In genomic region chr5:177134653-177135225, GRCh38 we compare ENCODE assay signal across 8 cellular contexts. TPM values are rescaled to one million over a fixed set of nuclear protein-coding genes. Genes with fewer than 3 reads are reported as not detected.
DNase-seq lines count a peak whose midpoint lies in the region; ATAC-seq and TF ChIP-seq lines count a peak whose summit lies in the region.

No MANE protein-coding gene starts in this region.

- H3K36me3 ChIP-seq in left ventricle myocardium inferior (peaks cover 33% of the 10 kb centered on the region), liver (ENCODE audit: control insufficient read depth in 4 of 4, insufficient read depth in 3 of 4, low read depth in 1 of 4, low read length in 3 of 4) (peaks cover 0 to 11% (median 4%) of the 10 kb centered on the region in 4 donors)

- H3K36me3 Mint-ChIP-seq in activated naive CD8-positive, alpha-beta T cell treated with anti-CD3 and anti-CD28 coated beads for 36 hours = peaks cover 36% of the 10 kb centered on the region
- H3K36me3 Mint-ChIP-seq in type B pancreatic cell = peaks cover 26% of the 10 kb centered on the region

- H3K27ac ChIP-seq in left ventricle myocardium inferior (replicated peaks) (peak overlapping the region; percentile 94), liver (ENCODE audit: low read depth in 1 of 2, low read length in 2 of 2) (peak overlapping the region; percentile 85)

- no peak for TF ChIP-seq RAD21 in liver (IDR thresholded peaks at IDR 0.05)

- peak overlapping the region; percentile 90 for H3K4me3 Mint-ChIP-seq in activated naive CD8-positive, alpha-beta T cell treated with anti-CD3 and anti-CD28 coated beads for 36 hours
- H3K4me3 Mint-ChIP-seq in type B pancreatic cell = peak overlapping the region; percentile 92

- H3K4me1 Mint-ChIP-seq in activated naive CD8-positive, alpha-beta T cell treated with anti-CD3 and anti-CD28 coated beads for 36 hours = peaks cover 31% of the 10 kb centered on the region
- H3K4me1 Mint-ChIP-seq in type B pancreatic cell (ENCODE audit: unreplicated experiment) = peaks cover 24% of the 10 kb centered on the region

- H3K9me3 ChIP-seq in left ventricle myocardium inferior (replicated peaks) (no peaks in the 10 kb centered on the region), liver (ENCODE audit: control insufficient read depth in 4 of 4, low read length in 3 of 4) (no peaks in the 10 kb centered on the region)

- DNase-seq in left ventricle myocardium inferior = no peak
- DNase-seq in cardiac septum (ENCODE audit: low spot score) = no peak
- DNase-seq in activated naive CD8-positive, alpha-beta T cell treated with anti-CD3 and anti-CD28 coated beads for 36 hours = no peak
- DNase-seq in type B pancreatic cell (ENCODE audit: extremely low spot score, unreplicated experiment) = no peak
- no peak for DNase-seq in GM10266 (ENCODE audit: extremely low spot score)
- DNase-seq in stimulated activated CD4-positive, alpha-beta T cell treated with anti-CD3 and anti-CD28 coated beads, Interleukin-4, amount 100 ng/mL, for 24 hours = no peak
- no peak for DNase-seq in left lobe of liver (ENCODE audit: low spot score)

- peak overlapping the region; percentile 74 for H3K4me3 ChIP-seq in left ventricle myocardium inferior
- H3K4me3 ChIP-seq in liver (ENCODE audit: low read depth in 1 of 3, low read length in 3 of 3) = peak overlapping the region; percentile 75 to 97 (median 88)

- ATAC-seq in left lobe of liver = no peak

- no peaks in the 10 kb centered on the region for H3K27me3 Mint-ChIP-seq in activated naive CD8-positive, alpha-beta T cell treated with anti-CD3 and anti-CD28 coated beads for 36 hours
- no peaks in the 10 kb centered on the region for H3K27me3 Mint-ChIP-seq in type B pancreatic cell

- TF ChIP-seq CTCF in left ventricle myocardium inferior (IDR thresholded peaks at IDR 0.05; ENCODE audit: borderline replicate concordance) (no peak), liver (IDR thresholded peaks at IDR 0.05; ENCODE audit: low read depth, low read length, missing input control) (no peak), type B pancreatic cell (conservative IDR thresholded peaks at IDR 0.05) (no peak), GM10266 (IDR thresholded peaks at IDR 0.05; ENCODE audit: control insufficient read depth, insufficient read depth, low read depth, missing control alignments) (no peak)

- intact Hi-C loops in left ventricle myocardium inferior (cut with micrococcal nuclease) = no loop called here
- intact Hi-C loops in cardiac septum (cut with DNase I) = loop anchor here (5.0 kb wide), 2 partner anchors 118 to 168 kb away; partner anchors contain the start of genes PRELID1 and RAB24

- H3K27ac Mint-ChIP-seq in activated naive CD8-positive, alpha-beta T cell treated with anti-CD3 and anti-CD28 coated beads for 36 hours = peak overlapping the region; percentile 90
- H3K27ac Mint-ChIP-seq in type B pancreatic cell = peak overlapping the region; percentile 82

- no peaks in the 10 kb centered on the region for H3K27me3 ChIP-seq in left ventricle myocardium inferior (ENCODE audit: low read depth)
- H3K27me3 ChIP-seq in liver (ENCODE audit: control insufficient read depth in 4 of 4, insufficient read depth in 4 of 4, low read length in 3 of 4) = no peaks in the 10 kb centered on the region

- WGBS in liver = 20% methylated on average over 13 of the region's 13 CpGs

- H3K4me1 ChIP-seq in left ventricle myocardium inferior = peaks cover 69% of the 10 kb centered on the region
- H3K4me1 ChIP-seq in liver (ENCODE audit: control insufficient read depth in 4 of 4, insufficient read depth in 4 of 4, low read length in 3 of 4) = peaks cover 14 to 29% (median 25%) of the 10 kb centered on the region in 4 donors

- H3K9ac ChIP-seq in liver (ENCODE audit: low read depth in 1 of 2, low read length in 2 of 2) = peak overlapping the region; percentile 76 to 81

- no peaks in the 10 kb centered on the region for H3K9me3 Mint-ChIP-seq in activated naive CD8-positive, alpha-beta T cell treated with anti-CD3 and anti-CD28 coated beads for 36 hours
- H3K9me3 Mint-ChIP-seq in type B pancreatic cell = no peaks in the 10 kb centered on the region

TF ChIP-seq in liver, 16 proteins besides CTCF, POLR2A, EP300 and RAD21:
- TF ChIP-seq ATF3 (IDR thresholded peaks at IDR 0.05) (no peak), JUND (IDR thresholded peaks at IDR 0.05) (no peak)

RNA-seq across cellular contexts. Expression of gene NSD1, which starts 1.2 kb away (rescaled TPM):
- total RNA-seq in left ventricle myocardium inferior = 40.8 TPM
- 53.9 TPM for total RNA-seq in cardiac septum
- 10 to 100 TPM; 64.0 to 66.4 TPM for total RNA-seq in activated naive CD8-positive, alpha-beta T cell treated with anti-CD3 and anti-CD28 coated beads for 36 hours
- 10 to 100 TPM; 25.8 to 34.1 TPM for total RNA-seq in liver
- polyA plus RNA-seq in liver = 10 to 100 TPM in 1 of 2 donors, 1 to 10 TPM in 1; 5.3 to 12.8 TPM
- total RNA-seq in type B pancreatic cell (ENCODE audit: low replicate concordance) = 99.6 and 115 TPM in 2 replicates
- total RNA-seq in left lobe of liver = 30.4 TPM

RNA-seq across cellular contexts. Expression of gene FGFR4, which starts 48.0 kb away (rescaled TPM):
- 0.93 TPM for total RNA-seq in left ventricle myocardium inferior
- 0.40 TPM for total RNA-seq in cardiac septum
- 1 to 10 TPM; 1.4 to 1.5 TPM for total RNA-seq in activated naive CD8-positive, alpha-beta T cell treated with anti-CD3 and anti-CD28 coated beads for 36 hours
- total RNA-seq in liver = 10 to 100 TPM; 64.4 to 72.6 TPM
- polyA plus RNA-seq in liver = 10 to 100 TPM; 42.3 to 48.1 TPM
- total RNA-seq in type B pancreatic cell (ENCODE audit: low replicate concordance) = 33.0 and 34.1 TPM in 2 replicates
- 89.8 TPM for total RNA-seq in left lobe of liver

Comparison
In these comparisons a context has a peak if more than half of its experiments do, and no peak if none do; other contexts are left out.
1. RNA of gene FGFR4, which starts 48.0 kb away (total RNA-seq): 89.8 TPM in left lobe of liver (single experiment), 64.4 to 72.6 TPM in liver and 33.0 to 34.1 TPM in type B pancreatic cell; 1.4 to 1.5 TPM in activated naive CD8-positive, alpha-beta T cell treated with anti-CD3 and anti-CD28 coated beads for 36 hours, 0.93 TPM in left ventricle myocardium inferior (single experiment) and 0.40 TPM in cardiac septum (single experiment); every median in the first group is over 10 times any median in the second.